Comparison of ENCODE assay signal across 13 cellular contexts in the genomic region with DNA sequence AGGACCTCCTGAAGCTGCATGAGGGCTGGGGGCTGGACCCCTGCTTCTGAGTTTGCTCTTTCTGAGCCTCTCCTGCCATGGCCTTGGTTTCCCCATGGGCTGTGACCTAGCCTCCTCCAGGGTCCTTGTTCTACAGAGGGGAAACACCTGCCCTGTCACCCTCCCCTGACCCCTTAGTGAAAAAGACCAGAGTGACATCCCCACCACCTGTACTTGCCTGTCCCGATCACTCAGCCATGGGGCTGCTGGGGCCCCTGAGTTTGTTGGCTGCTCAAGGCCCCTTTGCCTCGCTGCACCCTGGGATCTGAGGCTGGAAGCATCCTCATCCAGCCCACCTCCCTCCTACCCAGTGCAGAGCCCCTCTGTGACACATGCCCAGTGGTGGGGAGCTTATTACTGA. TPM values are rescaled to one million over a fixed set of nuclear protein-coding genes. Genes with fewer than 3 reads are reported as not detected.
A peak's percentile ranks its signal among the peaks of the same experiment; 100 is the strongest.
DNase-seq lines count a peak whose midpoint lies in the region; ATAC-seq and TF ChIP-seq lines count a peak whose summit lies in the region.
"Had no signal": no experiment of that assay in that cellular context is flagged by ENCODE, and none has a peak within 500 bp of the region (broad histone marks: within the 10 kb centered on the region; RNA-seq: fewer than 3 reads in every experiment).

No MANE protein-coding gene starts in this region.

- peak overlapping the region in 10 of 11 experiments; percentile 70 to 89 (median 76); a peak in 14 of 22 replicates for H3K9ac ChIP-seq in BLaER1 treated with 17β-estradiol and CSF1 and Interleukin-3, amounts not matched to agents 10 nM and 100 nM
- H3K9ac ChIP-seq in mucosa of rectum (ENCODE audit: low read depth in 1 of 2, low read length in 2 of 2), result no peak overlapping the region

- no peaks in the 10 kb centered on the region for H4K20me1 ChIP-seq in BLaER1 treated with 17β-estradiol and CSF1 and Interleukin-3, amounts not matched to agents 10 nM and 100 nM

- ATAC-seq in activated CD8-positive, alpha-beta T cell treated with anti-CD3 and anti-CD28 coated beads, Interleukin-2, amount 10 ng/mL, durations not matched to agents 7 days and 5 days, result no peak
- no peak for ATAC-seq in GM21526 (IDR thresholded peaks at IDR 0.05; ENCODE audit: low FRiP score, unreplicated experiment)

- peak overlapping the region; percentile 79 to 98 (median 92) for H3K4me2 ChIP-seq in BLaER1 treated with 17β-estradiol and CSF1 and Interleukin-3, amounts not matched to agents 10 nM and 100 nM

- peak overlapping the region; percentile 49 for H3K4me3 Mint-ChIP-seq in activated CD8-positive, alpha-beta T cell treated with anti-CD3 and anti-CD28 coated beads, Interleukin-2, amount 10 ng/mL, durations not matched to agents 7 days and 5 days

- CTCF ChIA-PET in activated CD8-positive, alpha-beta T cell treated with anti-CD3 and anti-CD28 coated beads, Interleukin-2, amount 10 ng/mL, durations not matched to agents 7 days and 5 days (lab: Charles Lee), result interaction anchor here (1.0 to 1.1 kb wide), 4 partner anchors 8 to 367 kb away, joined by 3 to 4 read pairs (median 3); partner anchors contain the start of gene SNX20

- H3K27ac Mint-ChIP-seq in activated CD8-positive, alpha-beta T cell treated with anti-CD3 and anti-CD28 coated beads, Interleukin-2, amount 10 ng/mL, durations not matched to agents 7 days and 5 days, result peak overlapping the region; percentile 26

- no peak for TF ChIP-seq CTCF in GM12875 (IDR thresholded peaks at IDR 0.05; ENCODE audit: borderline replicate concordance, insufficient read depth, low read depth, low read length)

- peaks cover 20% of the 10 kb centered on the region for H3K27me3 Mint-ChIP-seq in activated CD8-positive, alpha-beta T cell treated with anti-CD3 and anti-CD28 coated beads, Interleukin-2, amount 10 ng/mL, durations not matched to agents 7 days and 5 days (ENCODE audit: low read depth)

- H3K9me3 Mint-ChIP-seq in activated CD8-positive, alpha-beta T cell treated with anti-CD3 and anti-CD28 coated beads, Interleukin-2, amount 10 ng/mL, durations not matched to agents 7 days and 5 days (ENCODE audit: insufficient read depth), result no peaks in the 10 kb centered on the region

- no peak for DNase-seq in activated CD8-positive, alpha-beta T cell treated with anti-CD3 and anti-CD28 coated beads, Interleukin-2, amount 10 ng/mL, durations not matched to agents 7 days and 5 days
- DNase-seq in retina (no peak), epidermal melanocyte (ENCODE audit: insufficient read length, low spot score) (no peak), NCI-H1694 treated with DMSO at 0.1 percent for 48 hours (lab: John Stamatoyannopoulos, UW) (no peak)
- DNase-seq: NCI-H446 had no signal

- H3K9me3 ChIP-seq in BLaER1 treated with 17β-estradiol and CSF1 and Interleukin-3, amounts not matched to agents 10 nM and 100 nM (replicated peaks in 1 of 11), result no peaks in the 10 kb centered on the region
- H3K9me3 ChIP-seq in mucosa of rectum (ENCODE audit: control insufficient read depth in 2 of 2, low read length in 2 of 2), result no peaks in the 10 kb centered on the region
- H3K9me3 ChIP-seq: prostate gland had no signal

- peak overlapping the region in 10 of 11 experiments; percentile 39 to 85 (median 68); a peak in 16 of 22 replicates for H3K27ac ChIP-seq in BLaER1 treated with 17β-estradiol and CSF1 and Interleukin-3, amounts not matched to agents 10 nM and 100 nM
- H3K27ac ChIP-seq in mucosa of rectum (ENCODE audit: low read depth in 2 of 2, low read length in 2 of 2), result no peak overlapping the region
- H3K27ac ChIP-seq: prostate gland had no signal

- peak overlapping the region in 9 of 10 experiments; percentile 56 to 77 (median 64); a peak in 16 of 20 replicates for H3K4me3 ChIP-seq in BLaER1 treated with 17β-estradiol and CSF1 and Interleukin-3, amounts not matched to agents 10 nM and 100 nM
- H3K4me3 ChIP-seq in GM12875 (ENCODE audit: low read depth, low read length) (peak overlapping the region; percentile 58), mucosa of rectum (ENCODE audit: low read length in 2 of 2) (peak overlapping the region; percentile 43 to 63)

- no peaks in the 10 kb centered on the region for H3K36me3 Mint-ChIP-seq in activated CD8-positive, alpha-beta T cell treated with anti-CD3 and anti-CD28 coated beads, Interleukin-2, amount 10 ng/mL, durations not matched to agents 7 days and 5 days (ENCODE audit: low read depth)

- H3K4me1 Mint-ChIP-seq in activated CD8-positive, alpha-beta T cell treated with anti-CD3 and anti-CD28 coated beads, Interleukin-2, amount 10 ng/mL, durations not matched to agents 7 days and 5 days (ENCODE audit: low read depth), result peaks cover 54% of the 10 kb centered on the region

- H3K36me3 ChIP-seq in BLaER1 treated with 17β-estradiol and CSF1 and Interleukin-3, amounts not matched to agents 10 nM and 100 nM, result peaks cover 0 to 2% (median 0%) of the 10 kb centered on the region in 11 experiments; a peak in 3 of 22 replicates
- H3K36me3 ChIP-seq in mucosa of rectum (ENCODE audit: control insufficient read depth in 2 of 2, insufficient read depth in 2 of 2, low read length in 2 of 2), result no peaks in the 10 kb centered on the region
- H3K36me3 ChIP-seq: prostate gland had no signal

- POLR2A ChIA-PET in activated CD8-positive, alpha-beta T cell treated with anti-CD3 and anti-CD28 coated beads, Interleukin-2, amount 10 ng/mL, durations not matched to agents 7 days and 5 days (lab: Charles Lee), result no interaction called here

- peaks cover 44 to 66% (median 62%) of the 10 kb centered on the region in 10 experiments for H3K4me1 ChIP-seq in BLaER1 treated with 17β-estradiol and CSF1 and Interleukin-3, amounts not matched to agents 10 nM and 100 nM
- peaks cover 25 to 33% of the 10 kb centered on the region in 2 donors for H3K4me1 ChIP-seq in mucosa of rectum (ENCODE audit: control insufficient read depth in 2 of 2, insufficient read depth in 2 of 2, low read length in 2 of 2)
- H3K4me1 ChIP-seq: prostate gland had no signal

- peaks cover 0 to 9% (median 0%) of the 10 kb centered on the region in 11 experiments; a peak in 6 of 22 replicates for H3K27me3 ChIP-seq in BLaER1 treated with 17β-estradiol and CSF1 and Interleukin-3, amounts not matched to agents 10 nM and 100 nM
- H3K27me3 ChIP-seq in mucosa of rectum (ENCODE audit: control insufficient read depth in 2 of 2, insufficient read depth in 2 of 2, low read length in 2 of 2), result no peaks in the 10 kb centered on the region

RNA-seq across cellular contexts. Expression of gene NOD2, which starts 0.8 kb away (rescaled TPM):
- 1 to 10 TPM; 1.6 to 1.7 TPM for total RNA-seq in activated CD8-positive, alpha-beta T cell treated with anti-CD3 and anti-CD28 coated beads, Interleukin-2, amount 10 ng/mL, durations not matched to agents 7 days and 5 days
- total RNA-seq: astrocyte had no signal

RNA-seq across cellular contexts. Expression of gene SNX20, which starts 13.1 kb away (rescaled TPM):
- 10 to 100 TPM; 64.8 to 65.3 TPM for total RNA-seq in activated CD8-positive, alpha-beta T cell treated with anti-CD3 and anti-CD28 coated beads, Interleukin-2, amount 10 ng/mL, durations not matched to agents 7 days and 5 days
- total RNA-seq: astrocyte, kidney epithelial cell, LHCN-M2 had no signal

RNA-seq across cellular contexts. Expression of gene CYLD, which starts 47.7 kb away (rescaled TPM):
- 100 to 1,000 TPM; 116 to 129 TPM for total RNA-seq in activated CD8-positive, alpha-beta T cell treated with anti-CD3 and anti-CD28 coated beads, Interleukin-2, amount 10 ng/mL, durations not matched to agents 7 days and 5 days

Comparison
In these comparisons a context has a peak if more than half of its experiments do, and no peak if none do; other contexts are left out.
1. H3K27ac ChIP-seq: peak in BLaER1 treated with 17β-estradiol and CSF1 and Interleukin-3, amounts not matched to agents 10 nM and 100 nM (10 of 11); none in mucosa of rectum (0 of 2).
2. H3K9ac ChIP-seq: peak in BLaER1 treated with 17β-estradiol and CSF1 and Interleukin-3, amounts not matched to agents 10 nM and 100 nM (10 of 11); none in mucosa of rectum (0 of 2).
3. Peak in every context shown above with its lines, with median percentiles within 50 percentile points of each other: H3K4me3 ChIP-seq.